ENCODE assay signal across 2 cellular contexts in genomic region chr9:122406264-122406890, GRCh38.
A peak's percentile ranks its signal among the peaks of the same experiment; 100 is the strongest.
TF ChIP-seq lines count a peak whose summit lies in the region.

No MANE protein-coding gene starts in this region.

TF ChIP-seq in A549, 52 proteins besides CTCF, POLR2A, EP300 and RAD21 (continued from another document):
- TF ChIP-seq, protein P1, sequence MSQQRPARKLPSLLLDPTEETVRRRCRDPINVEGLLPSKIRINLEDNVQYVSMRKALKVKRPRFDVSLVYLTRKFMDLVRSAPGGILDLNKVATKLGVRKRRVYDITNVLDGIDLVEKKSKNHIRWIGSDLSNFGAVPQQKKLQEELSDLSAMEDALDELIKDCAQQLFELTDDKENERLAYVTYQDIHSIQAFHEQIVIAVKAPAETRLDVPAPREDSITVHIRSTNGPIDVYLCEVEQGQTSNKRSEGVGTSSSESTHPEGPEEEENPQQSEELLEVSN (IDR thresholded peaks at IDR 0.05; ENCODE audit: borderline replicate concordance, low read depth): peak; percentile 92
- TF ChIP-seq BCL3 (IDR thresholded peaks at IDR 0.05) (no peak), CBX2 (IDR thresholded peaks at IDR 0.05; ENCODE audit: borderline replicate concordance, low read depth) (no peak), KDM1A (IDR thresholded peaks at IDR 0.05; ENCODE audit: low read depth) (no peak), SMC3 (IDR thresholded peaks at IDR 0.05) (no peak), FOSL2 (IDR thresholded peaks at IDR 0.05) (no peak), FOSL2 (CRISPR knock-in tag; IDR thresholded peaks at IDR 0.05) (no peak), REST (IDR thresholded peaks at IDR 0.05) (no peak), KDM5A (IDR thresholded peaks at IDR 0.05) (no peak), FOXS1 (CRISPR knock-in tag; IDR thresholded peaks at IDR 0.05) (no peak), BHLHE40 (IDR thresholded peaks at IDR 0.05; ENCODE audit: low read depth, low read length) (no peak), ESRRA (IDR thresholded peaks at IDR 0.05; ENCODE audit: borderline replicate concordance, low read length) (no peak), PHF8 (IDR thresholded peaks at IDR 0.05; ENCODE audit: borderline replicate concordance, low read depth) (peak; percentile 66; the same call in 1 of the 2 replicates), MAX (IDR thresholded peaks at IDR 0.05) (peak; percentile 73), HEYL (CRISPR knock-in tag; IDR thresholded peaks at IDR 0.05) (no peak), EHF (CRISPR knock-in tag; IDR thresholded peaks at IDR 0.05) (no peak), NFE2L2 (conservative IDR thresholded peaks at IDR 0.05; ENCODE audit: low read length) (no peak), SREBF2 (IDR thresholded peaks at IDR 0.05) (no peak), FOSB (CRISPR knock-in tag; IDR thresholded peaks at IDR 0.05) (no peak)

TF ChIP-seq in GM23338, 12 proteins besides CTCF, POLR2A, EP300 and RAD21 (continued from another document):
- TF ChIP-seq, protein P2, sequence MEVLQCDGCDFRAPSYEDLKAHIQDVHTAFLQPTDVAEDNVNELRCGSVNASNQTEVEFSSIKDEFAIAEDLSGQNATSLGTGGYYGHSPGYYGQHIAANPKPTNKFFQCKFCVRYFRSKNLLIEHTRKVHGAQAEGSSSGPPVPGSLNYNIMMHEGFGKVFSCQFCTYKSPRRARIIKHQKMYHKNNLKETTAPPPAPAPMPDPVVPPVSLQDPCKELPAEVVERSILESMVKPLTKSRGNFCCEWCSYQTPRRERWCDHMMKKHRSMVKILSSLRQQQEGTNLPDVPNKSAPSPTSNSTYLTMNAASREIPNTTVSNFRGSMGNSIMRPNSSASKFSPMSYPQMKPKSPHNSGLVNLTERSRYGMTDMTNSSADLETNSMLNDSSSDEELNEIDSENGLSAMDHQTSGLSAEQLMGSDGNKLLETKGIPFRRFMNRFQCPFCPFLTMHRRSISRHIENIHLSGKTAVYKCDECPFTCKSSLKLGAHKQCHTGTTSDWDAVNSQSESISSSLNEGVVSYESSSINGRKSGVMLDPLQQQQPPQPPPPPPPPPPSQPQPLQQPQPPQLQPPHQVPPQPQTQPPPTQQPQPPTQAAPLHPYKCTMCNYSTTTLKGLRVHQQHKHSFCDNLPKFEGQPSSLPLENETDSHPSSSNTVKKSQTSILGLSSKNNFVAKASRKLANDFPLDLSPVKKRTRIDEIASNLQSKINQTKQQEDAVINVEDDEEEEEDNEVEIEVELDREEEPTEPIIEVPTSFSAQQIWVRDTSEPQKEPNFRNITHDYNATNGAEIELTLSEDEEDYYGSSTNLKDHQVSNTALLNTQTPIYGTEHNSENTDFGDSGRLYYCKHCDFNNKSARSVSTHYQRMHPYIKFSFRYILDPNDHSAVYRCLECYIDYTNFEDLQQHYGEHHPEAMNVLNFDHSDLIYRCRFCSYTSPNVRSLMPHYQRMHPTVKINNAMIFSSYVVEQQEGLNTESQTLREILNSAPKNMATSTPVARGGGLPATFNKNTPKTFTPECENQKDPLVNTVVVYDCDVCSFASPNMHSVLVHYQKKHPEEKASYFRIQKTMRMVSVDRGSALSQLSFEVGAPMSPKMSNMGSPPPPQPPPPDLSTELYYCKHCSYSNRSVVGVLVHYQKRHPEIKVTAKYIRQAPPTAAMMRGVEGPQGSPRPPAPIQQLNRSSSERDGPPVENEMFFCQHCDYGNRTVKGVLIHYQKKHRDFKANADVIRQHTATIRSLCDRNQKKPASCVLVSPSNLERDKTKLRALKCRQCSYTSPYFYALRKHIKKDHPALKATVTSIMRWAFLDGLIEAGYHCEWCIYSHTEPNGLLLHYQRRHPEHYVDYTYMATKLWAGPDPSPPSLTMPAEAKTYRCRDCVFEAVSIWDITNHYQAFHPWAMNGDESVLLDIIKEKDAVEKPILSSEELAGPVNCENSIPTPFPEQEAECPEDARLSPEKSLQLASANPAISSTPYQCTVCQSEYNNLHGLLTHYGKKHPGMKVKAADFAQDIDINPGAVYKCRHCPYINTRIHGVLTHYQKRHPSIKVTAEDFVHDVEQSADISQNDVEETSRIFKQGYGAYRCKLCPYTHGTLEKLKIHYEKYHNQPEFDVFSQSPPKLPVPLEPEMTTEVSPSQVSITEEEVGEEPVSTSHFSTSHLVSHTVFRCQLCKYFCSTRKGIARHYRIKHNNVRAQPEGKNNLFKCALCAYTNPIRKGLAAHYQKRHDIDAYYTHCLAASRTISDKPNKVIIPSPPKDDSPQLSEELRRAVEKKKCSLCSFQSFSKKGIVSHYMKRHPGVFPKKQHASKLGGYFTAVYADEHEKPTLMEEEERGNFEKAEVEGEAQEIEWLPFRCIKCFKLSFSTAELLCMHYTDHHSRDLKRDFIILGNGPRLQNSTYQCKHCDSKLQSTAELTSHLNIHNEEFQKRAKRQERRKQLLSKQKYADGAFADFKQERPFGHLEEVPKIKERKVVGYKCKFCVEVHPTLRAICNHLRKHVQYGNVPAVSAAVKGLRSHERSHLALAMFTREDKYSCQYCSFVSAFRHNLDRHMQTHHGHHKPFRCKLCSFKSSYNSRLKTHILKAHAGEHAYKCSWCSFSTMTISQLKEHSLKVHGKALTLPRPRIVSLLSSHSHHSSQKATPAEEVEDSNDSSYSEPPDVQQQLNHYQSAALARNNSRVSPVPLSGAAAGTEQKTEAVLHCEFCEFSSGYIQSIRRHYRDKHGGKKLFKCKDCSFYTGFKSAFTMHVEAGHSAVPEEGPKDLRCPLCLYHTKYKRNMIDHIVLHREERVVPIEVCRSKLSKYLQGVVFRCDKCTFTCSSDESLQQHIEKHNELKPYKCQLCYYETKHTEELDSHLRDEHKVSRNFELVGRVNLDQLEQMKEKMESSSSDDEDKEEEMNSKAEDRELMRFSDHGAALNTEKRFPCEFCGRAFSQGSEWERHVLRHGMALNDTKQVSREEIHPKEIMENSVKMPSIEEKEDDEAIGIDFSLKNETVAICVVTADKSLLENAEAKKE (CRISPR knock-in tag; IDR thresholded peaks at IDR 0.05): no peak
- TF ChIP-seq EZH2phosphoT487 (IDR thresholded peaks at IDR 0.05; ENCODE audit: unreplicated experiment) (no peak), REST (IDR thresholded peaks at IDR 0.05; ENCODE audit: unreplicated experiment) (no peak), JUNB (IDR thresholded peaks at IDR 0.05; ENCODE audit: unreplicated experiment) (no peak), EZH2 (IDR thresholded peaks at IDR 0.05; ENCODE audit: low read depth, unreplicated experiment) (no peak), ETS1 (IDR thresholded peaks at IDR 0.05) (no peak), NANOG (IDR thresholded peaks at IDR 0.05; ENCODE audit: borderline replicate concordance) (no peak), POLR2AphosphoS5 (IDR thresholded peaks at IDR 0.05; ENCODE audit: low read depth) (no peak), CREB1 (CRISPR knock-in tag; IDR thresholded peaks at IDR 0.05; ENCODE audit: low read depth) (no peak), ZNF331 (CRISPR knock-in tag; IDR thresholded peaks at IDR 0.05; ENCODE audit: low read depth) (no peak)
